1 cellular context compared by ENCODE assay signal in the genomic region with DNA sequence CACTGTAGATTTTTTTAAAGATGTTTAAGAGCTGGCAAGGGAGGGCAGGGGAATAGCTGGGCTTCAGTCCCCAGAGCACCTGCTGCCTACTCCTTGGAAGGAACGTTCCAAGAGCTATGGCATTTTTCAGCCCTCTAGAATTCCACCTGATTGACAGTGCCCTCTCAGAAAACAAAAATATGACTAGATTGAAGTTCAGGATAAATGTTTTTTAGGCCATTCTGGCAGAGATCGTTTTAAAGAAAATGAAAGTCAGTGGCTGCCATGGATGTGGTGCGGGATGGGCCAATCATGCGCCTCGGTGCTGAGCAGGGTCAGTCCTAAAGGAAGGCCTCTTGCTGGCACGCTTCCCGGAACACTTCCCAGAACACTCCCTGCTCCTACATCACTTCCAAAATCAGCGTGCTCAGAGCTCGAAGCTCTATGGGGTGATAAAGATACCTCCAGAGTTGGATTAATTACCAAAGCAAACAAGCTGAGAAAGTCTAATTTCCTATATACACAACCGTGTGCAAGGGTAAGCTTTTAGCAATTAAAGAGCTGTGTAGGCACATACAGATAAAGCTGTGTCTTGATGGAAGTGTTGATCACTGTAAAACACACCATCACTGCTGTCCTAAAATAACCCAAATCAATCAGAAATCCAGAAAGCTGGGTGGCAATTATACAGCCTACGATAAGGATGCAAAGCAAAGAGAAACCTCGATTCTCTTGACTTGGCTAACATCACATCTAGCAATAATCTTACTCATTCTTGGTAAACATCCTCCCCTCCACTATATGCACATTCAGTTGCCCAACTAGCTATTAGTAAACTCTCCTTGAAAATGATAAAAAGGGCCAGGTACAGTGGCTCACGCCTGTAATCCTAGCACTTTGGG.
TF ChIP-seq lines count a peak whose summit lies in the region.

No MANE protein-coding gene starts in this region.

TF ChIP-seq in A549, 52 proteins besides CTCF, POLR2A, EP300 and RAD21 (continued from another document):
- TF ChIP-seq, protein P1, sequence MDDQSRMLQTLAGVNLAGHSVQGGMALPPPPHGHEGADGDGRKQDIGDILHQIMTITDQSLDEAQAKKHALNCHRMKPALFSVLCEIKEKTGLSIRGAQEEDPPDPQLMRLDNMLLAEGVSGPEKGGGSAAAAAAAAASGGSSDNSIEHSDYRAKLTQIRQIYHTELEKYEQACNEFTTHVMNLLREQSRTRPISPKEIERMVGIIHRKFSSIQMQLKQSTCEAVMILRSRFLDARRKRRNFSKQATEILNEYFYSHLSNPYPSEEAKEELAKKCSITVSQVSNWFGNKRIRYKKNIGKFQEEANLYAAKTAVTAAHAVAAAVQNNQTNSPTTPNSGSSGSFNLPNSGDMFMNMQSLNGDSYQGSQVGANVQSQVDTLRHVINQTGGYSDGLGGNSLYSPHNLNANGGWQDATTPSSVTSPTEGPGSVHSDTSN (IDR thresholded peaks at IDR 0.05), result no peak
- peak; percentile 57; the same call in 1 of the 2 replicates for TF ChIP-seq E2F6 (IDR thresholded peaks at IDR 0.05; ENCODE audit: borderline replicate concordance, low read depth)
- no peak for TF ChIP-seq RFX5 (IDR thresholded peaks at IDR 0.05)
- peak; percentile 83 for TF ChIP-seq MAX (IDR thresholded peaks at IDR 0.05)
- peak; percentile 62 for TF ChIP-seq JUNB (IDR thresholded peaks at IDR 0.05)
- no peak for TF ChIP-seq HOXB5 (CRISPR knock-in tag; IDR thresholded peaks at IDR 0.05)
